Comparison of ENCODE assay signal across 18 cellular contexts in genomic region chr5:160930361-160930760, GRCh38.
DNase-seq lines count a peak whose midpoint lies in the region; ATAC-seq, FAIRE-seq and TF ChIP-seq lines count a peak whose summit lies in the region.
"Had no signal": no experiment of that assay in that cellular context is flagged by ENCODE, and none has a peak within 500 bp of the region (broad histone marks: within the 10 kb centered on the region; RNA-seq: fewer than 3 reads in every experiment).

No MANE protein-coding gene starts in this region.

- H3K79me2 ChIP-seq in hepatocyte = no peaks in the 10 kb centered on the region
- H3K79me2 ChIP-seq: parathyroid adenoma had no signal

- TF ChIP-seq RAD21 in Ishikawa (IDR thresholded peaks at IDR 0.05; ENCODE audit: low read depth) = no peak

- H3K9me3 Mint-ChIP-seq in nephron progenitor cell = no peaks in the 10 kb centered on the region
- H3K9me3 Mint-ChIP-seq: T-cell had no signal

- DNase-seq in AG08395 (ENCODE audit: low spot score) (peak; percentile 24), hepatocyte (ENCODE audit: low spot score) (peak; percentile 78), nephron progenitor cell (peak; percentile 16), ACHN (no peak), SHP77 (lab: John Stamatoyannopoulos, UW) (no peak), RCC 7860 (ENCODE audit: low spot score) (no peak)
- DNase-seq: activated CD4-positive, CD25-positive, alpha-beta regulatory T cell; activated CD8-positive, alpha-beta memory T cell treated with anti-CD3 and anti-CD28 coated beads, Interleukin-2, amount 10 ng/mL, durations not matched to agents 7 days and 5 days; activated gamma-delta T cell; effector CD4-positive, alpha-beta T cell; NCI-H187 treated with DMSO at 0.1 percent for 48 hours; NCI-H774; Peyer's patch; T-cell had no signal

- H2AFZ ChIP-seq in hepatocyte = no peak overlapping the region
- H2AFZ ChIP-seq: parathyroid adenoma had no signal

- no peaks in the 10 kb centered on the region for H4K20me1 ChIP-seq in hepatocyte (ENCODE audit: insufficient read depth, poor library complexity, severe bottlenecking)

- peaks cover 6% of the 10 kb centered on the region for H3K27me3 Mint-ChIP-seq in nephron progenitor cell (ENCODE audit: low read depth, poor library complexity)
- H3K27me3 Mint-ChIP-seq: activated CD8-positive, alpha-beta memory T cell treated with anti-CD3 and anti-CD28 coated beads, Interleukin-2, amount 10 ng/mL, durations not matched to agents 7 days and 5 days; T-cell had no signal

- H3K9me2 ChIP-seq in hepatocyte (replicated peaks; ENCODE audit: insufficient read depth) = no peaks in the 10 kb centered on the region

- H3K9me3 ChIP-seq in hepatocyte (ENCODE audit: low read depth) = no peaks in the 10 kb centered on the region
- H3K9me3 ChIP-seq: Peyer's patch had no signal

- H3K36me3 ChIP-seq in hepatocyte (replicated peaks; ENCODE audit: insufficient read depth, low read depth) = no peaks in the 10 kb centered on the region
- H3K36me3 ChIP-seq: Peyer's patch had no signal

- FAIRE-seq in RCC 7860 (lab: Jason Lieb, UNC) = no peak
- FAIRE-seq: GM18507 had no signal

- TF ChIP-seq CTCF in hepatocyte (IDR thresholded peaks at IDR 0.05; ENCODE audit: poor library complexity) (no peak), nephron progenitor cell (IDR thresholded peaks at IDR 0.05) (no peak)

- no peak for ATAC-seq in GM19467 (IDR thresholded peaks at IDR 0.05; ENCODE audit: unreplicated experiment)
- ATAC-seq: activated CD8-positive, alpha-beta memory T cell treated with anti-CD3 and anti-CD28 coated beads, Interleukin-2, amount 10 ng/mL, durations not matched to agents 7 days and 5 days; T-cell had no signal

- TF ChIP-seq EP300 in Ishikawa (IDR thresholded peaks at IDR 0.05; ENCODE audit: borderline replicate concordance) = no peak

- WGBS in hepatocyte (ENCODE audit: low lambda C conversion rate, missing lambda C conversion rate) = 39% methylated on average over 2 of the region's 2 CpGs

- H3K27ac ChIP-seq in hepatocyte = peak overlapping the region; percentile 83
- H3K27ac ChIP-seq: parathyroid adenoma, Peyer's patch had no signal

- H3K4me3 Mint-ChIP-seq in nephron progenitor cell = no peak overlapping the region
- H3K4me3 Mint-ChIP-seq: activated CD8-positive, alpha-beta memory T cell treated with anti-CD3 and anti-CD28 coated beads, Interleukin-2, amount 10 ng/mL, durations not matched to agents 7 days and 5 days; T-cell had no signal

- no peak overlapping the region for H3K27ac Mint-ChIP-seq in nephron progenitor cell
- H3K27ac Mint-ChIP-seq: activated CD8-positive, alpha-beta memory T cell treated with anti-CD3 and anti-CD28 coated beads, Interleukin-2, amount 10 ng/mL, durations not matched to agents 7 days and 5 days; T-cell had no signal

- H3K27me3 ChIP-seq in hepatocyte = no peaks in the 10 kb centered on the region
- H3K27me3 ChIP-seq: Peyer's patch had no signal

- H3K4me1 Mint-ChIP-seq in nephron progenitor cell = peaks cover 21% of the 10 kb centered on the region
- H3K4me1 Mint-ChIP-seq: activated CD8-positive, alpha-beta memory T cell treated with anti-CD3 and anti-CD28 coated beads, Interleukin-2, amount 10 ng/mL, durations not matched to agents 7 days and 5 days; T-cell had no signal

- no peaks in the 10 kb centered on the region for H3K36me3 Mint-ChIP-seq in nephron progenitor cell (ENCODE audit: low read depth)
- H3K36me3 Mint-ChIP-seq: activated CD8-positive, alpha-beta memory T cell treated with anti-CD3 and anti-CD28 coated beads, Interleukin-2, amount 10 ng/mL, durations not matched to agents 7 days and 5 days; T-cell had no signal

- in situ Hi-C loops in ACHN (cut with HindIII; ENCODE audit: low pct_ligation_motif_present, low pct_unique_long_range_greater_than_20kb, low sequenced_read_pairs) = no loop called here

- H3K4me2 ChIP-seq in hepatocyte = no peak overlapping the region

- H3K4me1 ChIP-seq in hepatocyte (ENCODE audit: insufficient read depth) = peaks cover 38% of the 10 kb centered on the region
- H3K4me1 ChIP-seq: parathyroid adenoma had no signal

- no peak overlapping the region for H3K4me3 ChIP-seq in hepatocyte
- H3K4me3 ChIP-seq: Peyer's patch had no signal

TF ChIP-seq in Ishikawa, 13 proteins besides CTCF, POLR2A, EP300 and RAD21:
- TF ChIP-seq USF1 (IDR thresholded peaks at IDR 0.05) (no peak), FOXM1 (IDR thresholded peaks at IDR 0.05; ENCODE audit: borderline replicate concordance, low read depth) (no peak), YY1 (IDR thresholded peaks at IDR 0.05; ENCODE audit: low read depth) (no peak), MAX (IDR thresholded peaks at IDR 0.05) (no peak), TAF1 (IDR thresholded peaks at IDR 0.05; ENCODE audit: low read depth) (no peak), TEAD4 (IDR thresholded peaks at IDR 0.05) (peak; percentile 56)

Comparison
In these comparisons a context has a peak if more than half of its experiments do, and no peak if none do; other contexts are left out.
1. DNase-seq: peak in AG08395 (single experiment), hepatocyte (single experiment) and nephron progenitor cell (single experiment); none in ACHN (single experiment), SHP77 (0 of 2) and RCC 7860 (single experiment).